ENCODE assay signal across 23 cellular contexts in genomic region chr3:187188931-187189330, GRCh38. TPM values are rescaled to one million over a fixed set of nuclear protein-coding genes. Genes with fewer than 3 reads are reported as not detected.
DNase-seq lines count a peak whose midpoint lies in the region; ATAC-seq and TF ChIP-seq lines count a peak whose summit lies in the region.
"Had no signal": no experiment of that assay in that cellular context is flagged by ENCODE, and none has a peak within 500 bp of the region (broad histone marks: within the 10 kb centered on the region; RNA-seq: fewer than 3 reads in every experiment).

No MANE protein-coding gene starts in this region.

- no peak for ATAC-seq in aorta (ENCODE audit: low FRiP score)
- ATAC-seq: activated CD8-positive, alpha-beta T cell treated with anti-CD3 and anti-CD28 coated beads for 36 hours; activated T-helper 17 cell treated with anti-CD3 and anti-CD28 coated beads, Interleukin-2, amount 50 U/mL, for 72 hours; left lobe of liver; naive thymus-derived CD4-positive, alpha-beta T cell had no signal

- peak; percentile 64 for DNase-seq in SIG-M5 treated with dmso at 0.1 percent for 504 hours (lab: John Stamatoyannopoulos, UW; ENCODE audit: unreplicated experiment)
- no peak for DNase-seq in SIG-M5 (lab: John Stamatoyannopoulos, UW)
- DNase-seq in islet precursor cell, result peak; percentile 12
- no peak for DNase-seq in aorta
- no peak for DNase-seq in amygdala (lab: John Stamatoyannopoulos, UW)
- no peak for DNase-seq in HuH-7.5 (ENCODE audit: low spot score)
- no peak for DNase-seq in activated CD8-positive, alpha-beta memory T cell treated with anti-CD3 and anti-CD28 coated beads, Interleukin-2, amount 50 U/mL, for 4 hours
- DNase-seq: activated CD8-positive, alpha-beta T cell treated with anti-CD3 and anti-CD28 coated beads for 36 hours; adrenal gland; CD4-positive, alpha-beta memory T cell; EL; naive thymus-derived CD4-positive, alpha-beta T cell; NCI-H2029 treated with DMSO at 0.1 percent for 48 hours; posterior cingulate gyrus; SJCRH30; substantia nigra had no signal

- H3K4me3 ChIP-seq in SU-DHL-6 (ENCODE audit: insufficient read depth, low read length, poor library complexity, severe bottlenecking), result no peak overlapping the region
- H3K4me3 ChIP-seq in aorta (ENCODE audit: low read length in 2 of 2), result no peak overlapping the region
- H3K4me3 ChIP-seq: adrenal gland, SJCRH30 had no signal

- no peaks in the 10 kb centered on the region for H3K9me3 ChIP-seq in SU-DHL-6 (ENCODE audit: insufficient read depth, low read length)
- no peaks in the 10 kb centered on the region for H3K9me3 ChIP-seq in aorta (ENCODE audit: control insufficient read depth, low read length)
- H3K9me3 ChIP-seq: adrenal gland, SJCRH30 had no signal

- H4K20me1 ChIP-seq in SU-DHL-6 (ENCODE audit: low read depth, low read length), result no peaks in the 10 kb centered on the region

- H3F3A ChIP-seq in SU-DHL-6 (ENCODE audit: insufficient read depth), result no peaks in the 10 kb centered on the region

- H3K27me3 ChIP-seq in SU-DHL-6 (ENCODE audit: low read length) (no peaks in the 10 kb centered on the region), aorta (ENCODE audit: control insufficient read depth in 1 of 2, insufficient read depth in 2 of 2, low read length in 1 of 2) (no peaks in the 10 kb centered on the region)
- H3K27me3 ChIP-seq: SJCRH30 had no signal

- H3K4me2 ChIP-seq in SU-DHL-6 (ENCODE audit: low read depth, low read length, poor library complexity, severe bottlenecking), result peak overlapping the region; percentile 1
- H3K4me2 ChIP-seq: KMS-11 had no signal

- TF ChIP-seq CTCF in SU-DHL-6 (IDR thresholded peaks at IDR 0.05; ENCODE audit: insufficient read depth, low read length, poor library complexity, severe bottlenecking), result no peak

- H3K79me2 ChIP-seq in SU-DHL-6 (ENCODE audit: insufficient read depth, low read length), result no peaks in the 10 kb centered on the region

- no peak overlapping the region for H2AFZ ChIP-seq in SU-DHL-6 (ENCODE audit: low read depth, low read length, severe bottlenecking)

- intact Hi-C loops in aorta (cut with DNase I), result loop anchor here in 1 of 2 donors (5.0 kb wide), 1 partner anchor 212 kb away; no protein-coding TSS in a partner anchor

- WGBS in aorta, 2 donors, result 60% methylated on average over 2 of the region's 2 CpGs

- no peaks in the 10 kb centered on the region for H3K9me2 ChIP-seq in SU-DHL-6 (replicated peaks; ENCODE audit: insufficient read depth, low read length)

- no peak overlapping the region for H3K9ac ChIP-seq in SU-DHL-6 (ENCODE audit: low read length)
- H3K9ac ChIP-seq: KMS-11 had no signal

- no peak overlapping the region for H3K27ac ChIP-seq in SU-DHL-6 (ENCODE audit: low read depth, low read length)
- H3K27ac ChIP-seq in aorta (ENCODE audit: low read depth in 1 of 2, low read length in 2 of 2), result peak overlapping the region; percentile 26 to 61
- H3K27ac ChIP-seq: adrenal gland, epithelial cell of prostate, HL-60, KMS-11, SJCRH30 had no signal

- peaks cover 5 to 6% of the 10 kb centered on the region in 2 donors for H3K4me1 ChIP-seq in aorta (ENCODE audit: control insufficient read depth in 1 of 2, insufficient read depth in 2 of 2, low read length in 2 of 2)
- H3K4me1 ChIP-seq: adrenal gland, SJCRH30 had no signal

- H3K36me3 ChIP-seq in SU-DHL-6 (ENCODE audit: low read length) (no peaks in the 10 kb centered on the region), aorta (ENCODE audit: control insufficient read depth in 1 of 2, insufficient read depth in 2 of 2, low read length in 1 of 2) (no peaks in the 10 kb centered on the region)
- H3K36me3 ChIP-seq: adrenal gland, SJCRH30 had no signal

RNA-seq across cellular contexts. Expression of gene RTP1, which starts 8.4 kb away (rescaled TPM):
- total RNA-seq in aorta, result under 1 TPM; 0.16 to 0.48 TPM
- not detected for polyA plus RNA-seq in aorta
- total RNA-seq: A172; activated CD8-positive, alpha-beta T cell treated with anti-CD3 and anti-CD28 coated beads for 36 hours; activated T-helper 17 cell treated with anti-CD3 and anti-CD28 coated beads, Interleukin-2, amount 50 U/mL, for 72 hours; adrenal gland; CD4-positive, alpha-beta memory T cell; left lobe of liver; naive thymus-derived CD4-positive, alpha-beta T cell; SJCRH30 had no signal
- polyA plus RNA-seq: CD4-positive, alpha-beta memory T cell; naive thymus-derived CD4-positive, alpha-beta T cell had no signal

RNA-seq across cellular contexts. Expression of gene RPL39L, which starts 49.6 kb away (rescaled TPM):
- 10 to 100 TPM in 1 of 2 donors, 1 to 10 TPM in 1; 10.0 to 10.5 TPM for total RNA-seq in aorta
- 10 to 100 TPM; 35.0 to 51.5 TPM for polyA plus RNA-seq in aorta

Comparison
In these comparisons a context has a peak if more than half of its experiments do, and no peak if none do; other contexts are left out.
1. DNase-seq: peak in SIG-M5 treated with dmso at 0.1 percent for 504 hours (single experiment) and islet precursor cell (single experiment); none in SIG-M5 (single experiment), aorta (0 of 2), amygdala (0 of 56), HuH-7.5 (single experiment) and activated CD8-positive, alpha-beta memory T cell treated with anti-CD3 and anti-CD28 coated beads, Interleukin-2, amount 50 U/mL, for 4 hours (single experiment).